Comparison of ENCODE assay signal across 30 cellular contexts in the genomic region with DNA sequence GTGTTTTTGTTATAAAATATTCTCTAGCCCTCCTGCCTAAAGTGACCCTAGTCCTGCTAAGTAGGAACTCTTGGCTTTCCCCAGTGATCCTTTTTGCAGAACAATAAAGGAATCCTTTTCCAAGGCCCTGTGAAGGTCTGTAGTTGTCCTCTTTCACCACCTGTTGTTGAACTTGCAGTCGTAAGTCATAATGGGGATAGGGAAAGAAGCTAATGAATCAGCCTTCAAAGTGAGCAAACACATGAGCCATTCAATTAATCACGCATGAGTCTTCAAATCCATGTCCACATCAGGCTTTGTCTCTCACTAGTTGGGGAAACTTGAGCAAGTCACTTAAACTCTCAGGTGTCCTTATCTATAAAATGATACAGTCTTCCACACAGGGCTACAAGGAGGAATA.
DNase-seq lines count a peak whose midpoint lies in the region; ATAC-seq and TF ChIP-seq lines count a peak whose summit lies in the region.
"Had no signal": no experiment of that assay in that cellular context is flagged by ENCODE, and none has a peak within 500 bp of the region (broad histone marks: within the 10 kb centered on the region; RNA-seq: fewer than 3 reads in every experiment).

No MANE protein-coding gene starts in this region.

- no peaks in the 10 kb centered on the region for H3K27me3 ChIP-seq in SU-DHL-6 (ENCODE audit: low read length)
- H3K27me3 ChIP-seq: heart left ventricle, left lung, Peyer's patch, transverse colon had no signal

- H3F3A ChIP-seq in SU-DHL-6 (ENCODE audit: insufficient read depth) = no peaks in the 10 kb centered on the region

- peak; percentile 2 for DNase-seq in NCI-H748 (lab: John Stamatoyannopoulos, UW; ENCODE audit: unreplicated experiment)
- no peak for DNase-seq in NCI-H748 treated with DMSO at 0.1 percent for 48 hours (lab: John Stamatoyannopoulos, UW)
- peak; percentile 33 for DNase-seq in fibroblast of mammary gland (ENCODE audit: low read depth)
- DNase-seq in activated CD4-positive, alpha-beta T cell treated with anti-CD3 and anti-CD28 coated beads for 1 hour = no peak
- DNase-seq in NCI-H1694 treated with DMSO at 0.1 percent for 48 hours (lab: John Stamatoyannopoulos, UW) = no peak
- DNase-seq in NCI-H187 (lab: John Stamatoyannopoulos, UW) = no peak
- DNase-seq: 8988T; activated CD4-positive, alpha-beta T cell treated with anti-CD3 and anti-CD28 coated beads, Interleukin-2, amount 10 ng/mL, durations not matched to agents 24 days and 14 days; activated CD8-positive, alpha-beta memory T cell treated with anti-CD3 and anti-CD28 coated beads, Interleukin-2, amount 10 ng/mL, durations not matched to agents 7 days and 5 days; aorta; CD4-positive, alpha-beta memory T cell; central memory CD4-positive, alpha-beta T cell; DMS153; GDM1; heart left ventricle; left lung; naive thymus-derived CD4-positive, alpha-beta T cell; NCI-H1048; NCI-H1930; NCI-H345; nucleus accumbens; Peyer's patch; psoas muscle; T-helper 17 cell; transverse colon had no signal

- H3K9me3 ChIP-seq in SU-DHL-6 (ENCODE audit: insufficient read depth, low read length) = no peaks in the 10 kb centered on the region
- H3K9me3 ChIP-seq: heart left ventricle, left lung, Peyer's patch, psoas muscle, transverse colon had no signal

- H3K4me3 ChIP-seq in SU-DHL-6 (ENCODE audit: insufficient read depth, low read length, poor library complexity, severe bottlenecking) = no peak overlapping the region
- no peak overlapping the region for H3K4me3 ChIP-seq in fibroblast of mammary gland (ENCODE audit: control insufficient read depth, low read depth, low read length)
- H3K4me3 ChIP-seq: heart left ventricle, left lung, Peyer's patch, psoas muscle, SK-N-MC, skin epidermis, transverse colon had no signal

- no peaks in the 10 kb centered on the region for H3K79me2 ChIP-seq in SU-DHL-6 (ENCODE audit: insufficient read depth, low read length)

- no peaks in the 10 kb centered on the region for H3K36me3 ChIP-seq in SU-DHL-6 (ENCODE audit: low read length)
- H3K36me3 ChIP-seq: heart left ventricle, left lung, Peyer's patch, transverse colon had no signal

- no peak for ATAC-seq in GM21528 (IDR thresholded peaks at IDR 0.05; ENCODE audit: low FRiP score, unreplicated experiment)
- ATAC-seq: activated CD8-positive, alpha-beta memory T cell treated with anti-CD3 and anti-CD28 coated beads, Interleukin-2, amount 10 ng/mL, durations not matched to agents 7 days and 5 days; heart left ventricle; left lung; naive thymus-derived CD4-positive, alpha-beta T cell; psoas muscle; T-helper 17 cell had no signal

- H2AFZ ChIP-seq in SU-DHL-6 (ENCODE audit: low read depth, low read length, severe bottlenecking) = no peak overlapping the region

- no peak for TF ChIP-seq CTCF in SU-DHL-6 (IDR thresholded peaks at IDR 0.05; ENCODE audit: insufficient read depth, low read length, poor library complexity, severe bottlenecking)
- no peak for TF ChIP-seq CTCF in fibroblast of mammary gland (conservative IDR thresholded peaks at IDR 0.05; ENCODE audit: control insufficient read depth, insufficient read depth, low read depth, low read length)

- H4K20me1 ChIP-seq in SU-DHL-6 (ENCODE audit: low read depth, low read length) = no peaks in the 10 kb centered on the region

- no peak overlapping the region for H3K4me2 ChIP-seq in SU-DHL-6 (ENCODE audit: low read depth, low read length, poor library complexity, severe bottlenecking)
- H3K4me2 ChIP-seq: KMS-11 had no signal

- H3K27ac ChIP-seq in SU-DHL-6 (ENCODE audit: low read depth, low read length) = peak overlapping the region; percentile 60; the same call in 1 of the 2 replicates
- H3K27ac ChIP-seq: heart left ventricle, KMS-11, left lung, psoas muscle, SK-N-MC, skin epidermis, transverse colon had no signal

- no peaks in the 10 kb centered on the region for H3K9me2 ChIP-seq in SU-DHL-6 (replicated peaks; ENCODE audit: insufficient read depth, low read length)

- H3K9ac ChIP-seq in SU-DHL-6 (ENCODE audit: low read length) = no peak overlapping the region
- H3K9ac ChIP-seq: KMS-11 had no signal

Comparison
In these comparisons a context has a peak if more than half of its experiments do, and no peak if none do; other contexts are left out.
1. DNase-seq: peak in NCI-H748 (single experiment) and fibroblast of mammary gland (single experiment); none in NCI-H748 treated with DMSO at 0.1 percent for 48 hours (single experiment), activated CD4-positive, alpha-beta T cell treated with anti-CD3 and anti-CD28 coated beads for 1 hour (single experiment), NCI-H1694 treated with DMSO at 0.1 percent for 48 hours (single experiment) and NCI-H187 (0 of 2).